In the genomic region with DNA sequence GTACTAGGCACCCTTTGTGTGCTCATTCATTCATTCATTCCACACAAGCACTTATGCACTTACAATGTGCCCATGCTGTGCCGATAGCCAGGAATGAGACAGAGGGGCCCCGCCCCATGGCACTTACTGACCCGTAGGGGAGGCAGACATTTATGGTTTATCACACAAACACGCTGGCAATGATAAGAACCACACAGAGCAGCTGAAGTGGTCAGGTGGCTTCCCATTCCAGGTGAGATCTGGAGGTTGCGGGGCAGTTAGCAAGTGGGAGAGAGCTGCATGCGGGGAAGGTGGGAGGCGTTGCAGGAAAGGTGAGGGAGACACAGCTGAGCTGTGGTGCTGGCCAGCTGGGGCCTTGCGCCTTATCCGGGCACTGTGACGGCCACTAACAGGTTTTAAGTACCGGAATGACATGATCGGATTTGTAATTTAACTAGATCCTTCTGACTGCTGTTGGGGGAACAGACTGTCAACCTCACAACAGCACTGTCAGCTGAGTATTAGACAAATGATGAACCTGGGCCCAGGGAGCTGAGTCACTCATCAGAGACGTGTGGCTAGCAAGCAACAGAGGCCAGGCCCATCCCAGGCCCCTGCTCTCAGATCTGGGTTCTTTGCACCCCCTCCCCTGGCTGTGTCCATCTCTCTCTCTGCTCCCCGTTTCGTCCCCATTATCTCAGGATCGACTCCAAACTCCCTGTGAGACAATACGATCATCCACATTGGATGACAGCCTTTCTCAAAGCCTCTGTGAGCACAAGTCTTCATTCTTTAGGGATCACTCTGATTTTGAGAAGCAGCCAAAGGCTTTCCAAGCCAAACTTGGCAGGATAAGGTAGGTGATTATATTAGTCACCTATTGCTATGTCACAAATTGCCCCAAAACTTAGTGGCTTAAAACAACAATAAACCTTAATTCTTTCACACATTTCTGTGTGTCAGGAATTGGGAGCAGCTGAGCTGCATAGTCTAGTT, we compare ENCODE assay signal across 1 cellular context.
TF ChIP-seq lines count a peak whose summit lies in the region.

No MANE protein-coding gene starts in this region.

TF ChIP-seq in GM23338, 12 proteins besides CTCF, POLR2A, EP300 and RAD21 (continued from another document):
- TF ChIP-seq, protein P1, sequence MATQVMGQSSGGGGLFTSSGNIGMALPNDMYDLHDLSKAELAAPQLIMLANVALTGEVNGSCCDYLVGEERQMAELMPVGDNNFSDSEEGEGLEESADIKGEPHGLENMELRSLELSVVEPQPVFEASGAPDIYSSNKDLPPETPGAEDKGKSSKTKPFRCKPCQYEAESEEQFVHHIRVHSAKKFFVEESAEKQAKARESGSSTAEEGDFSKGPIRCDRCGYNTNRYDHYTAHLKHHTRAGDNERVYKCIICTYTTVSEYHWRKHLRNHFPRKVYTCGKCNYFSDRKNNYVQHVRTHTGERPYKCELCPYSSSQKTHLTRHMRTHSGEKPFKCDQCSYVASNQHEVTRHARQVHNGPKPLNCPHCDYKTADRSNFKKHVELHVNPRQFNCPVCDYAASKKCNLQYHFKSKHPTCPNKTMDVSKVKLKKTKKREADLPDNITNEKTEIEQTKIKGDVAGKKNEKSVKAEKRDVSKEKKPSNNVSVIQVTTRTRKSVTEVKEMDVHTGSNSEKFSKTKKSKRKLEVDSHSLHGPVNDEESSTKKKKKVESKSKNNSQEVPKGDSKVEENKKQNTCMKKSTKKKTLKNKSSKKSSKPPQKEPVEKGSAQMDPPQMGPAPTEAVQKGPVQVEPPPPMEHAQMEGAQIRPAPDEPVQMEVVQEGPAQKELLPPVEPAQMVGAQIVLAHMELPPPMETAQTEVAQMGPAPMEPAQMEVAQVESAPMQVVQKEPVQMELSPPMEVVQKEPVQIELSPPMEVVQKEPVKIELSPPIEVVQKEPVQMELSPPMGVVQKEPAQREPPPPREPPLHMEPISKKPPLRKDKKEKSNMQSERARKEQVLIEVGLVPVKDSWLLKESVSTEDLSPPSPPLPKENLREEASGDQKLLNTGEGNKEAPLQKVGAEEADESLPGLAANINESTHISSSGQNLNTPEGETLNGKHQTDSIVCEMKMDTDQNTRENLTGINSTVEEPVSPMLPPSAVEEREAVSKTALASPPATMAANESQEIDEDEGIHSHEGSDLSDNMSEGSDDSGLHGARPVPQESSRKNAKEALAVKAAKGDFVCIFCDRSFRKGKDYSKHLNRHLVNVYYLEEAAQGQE (IDR thresholded peaks at IDR 0.05; ENCODE audit: unreplicated experiment), result no peak
- TF ChIP-seq, protein P2, sequence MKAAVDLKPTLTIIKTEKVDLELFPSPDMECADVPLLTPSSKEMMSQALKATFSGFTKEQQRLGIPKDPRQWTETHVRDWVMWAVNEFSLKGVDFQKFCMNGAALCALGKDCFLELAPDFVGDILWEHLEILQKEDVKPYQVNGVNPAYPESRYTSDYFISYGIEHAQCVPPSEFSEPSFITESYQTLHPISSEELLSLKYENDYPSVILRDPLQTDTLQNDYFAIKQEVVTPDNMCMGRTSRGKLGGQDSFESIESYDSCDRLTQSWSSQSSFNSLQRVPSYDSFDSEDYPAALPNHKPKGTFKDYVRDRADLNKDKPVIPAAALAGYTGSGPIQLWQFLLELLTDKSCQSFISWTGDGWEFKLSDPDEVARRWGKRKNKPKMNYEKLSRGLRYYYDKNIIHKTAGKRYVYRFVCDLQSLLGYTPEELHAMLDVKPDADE (IDR thresholded peaks at IDR 0.05), result no peak
- TF ChIP-seq EZH2phosphoT487 (IDR thresholded peaks at IDR 0.05; ENCODE audit: unreplicated experiment), result no peak
- no peak for TF ChIP-seq STAT1 (IDR thresholded peaks at IDR 0.05; ENCODE audit: unreplicated experiment)
- no peak for TF ChIP-seq ZNF114 (CRISPR knock-in tag; IDR thresholded peaks at IDR 0.05)
- TF ChIP-seq JUNB (IDR thresholded peaks at IDR 0.05; ENCODE audit: unreplicated experiment), result no peak
- TF ChIP-seq ZNF462 (CRISPR knock-in tag; IDR thresholded peaks at IDR 0.05), result no peak
- no peak for TF ChIP-seq POLR2AphosphoS5 (IDR thresholded peaks at IDR 0.05; ENCODE audit: low read depth)
